Comparison of ENCODE assay signal across 8 cellular contexts in the genomic region with DNA sequence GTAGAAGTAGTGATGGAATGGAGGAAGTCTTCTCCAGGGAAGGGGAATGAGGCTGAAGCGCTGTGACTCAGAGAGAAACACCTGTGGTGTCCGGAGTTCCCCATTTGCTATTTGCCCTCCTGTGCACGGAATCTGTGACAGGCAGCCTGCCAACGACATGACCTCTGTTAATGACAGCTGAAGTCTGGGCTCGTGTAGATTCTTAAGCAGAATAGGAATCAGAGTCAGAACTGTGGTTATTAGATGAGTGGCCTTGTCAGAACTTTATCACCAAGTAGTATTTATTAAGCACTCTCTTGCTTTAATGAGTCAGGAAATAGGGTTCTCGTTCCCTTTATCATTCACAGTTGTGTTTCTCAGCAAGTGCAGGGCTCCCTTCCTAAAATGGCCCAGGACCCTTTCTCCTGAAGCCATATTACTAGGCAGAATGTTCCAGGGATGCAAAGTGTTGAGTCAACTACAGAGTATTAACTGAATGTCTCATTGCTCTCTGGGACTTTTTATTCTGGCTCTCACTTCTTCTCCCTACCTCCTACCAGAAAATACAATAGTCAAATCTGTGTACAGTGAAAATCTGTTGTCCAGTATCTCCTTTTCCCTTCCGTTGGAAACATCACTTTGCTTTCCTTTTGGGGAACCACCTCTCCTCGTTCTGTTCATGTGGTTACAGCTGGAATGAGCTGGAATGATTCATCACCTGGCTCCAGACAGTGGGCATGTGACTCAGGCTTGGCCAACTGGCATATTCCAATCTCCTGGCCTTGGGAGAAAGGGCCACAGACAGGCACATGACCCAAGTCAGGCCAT.
DNase-seq lines count a peak whose midpoint lies in the region; ATAC-seq and TF ChIP-seq lines count a peak whose summit lies in the region.

No MANE protein-coding gene starts in this region.

- peaks cover 4% of the 10 kb centered on the region; the same call in 1 of the 2 replicates for H3K9me3 ChIP-seq in Panc1 (ENCODE audit: control insufficient read depth, insufficient read depth, low read depth, low read length)

- CTCF ChIA-PET in Panc1 (lab: Charles Lee), result no interaction called here

- H3K4me1 ChIP-seq in Panc1 (ENCODE audit: control insufficient read depth, insufficient read depth, low read length), result peaks cover 7% of the 10 kb centered on the region; the same call in 1 of the 2 replicates

- no peaks in the 10 kb centered on the region for H3K27me3 ChIP-seq in Panc1 (ENCODE audit: control insufficient read depth, insufficient read depth, low read length)

- peak overlapping the region; percentile 81 for H3K27ac Mint-ChIP-seq in chondrocyte (ENCODE audit: unreplicated experiment)

- TF ChIP-seq CTCF in Panc1 (IDR thresholded peaks at IDR 0.05) (no peak), chondrocyte (IDR thresholded peaks at IDR 0.05) (no peak)

- ATAC-seq in HG02852 (IDR thresholded peaks at IDR 0.05; ENCODE audit: unreplicated experiment) (peak; percentile 91), Panc1 (peak; percentile 83)

- H3K27me3 Mint-ChIP-seq in chondrocyte (ENCODE audit: low read depth), result no peaks in the 10 kb centered on the region

- no peak overlapping the region for H3K4me3 ChIP-seq in Panc1 (ENCODE audit: low read depth in 2 of 2, low read length in 2 of 2)

- no peak overlapping the region for H3K27ac ChIP-seq in Panc1 (ENCODE audit: low read length)

- H3K9me3 Mint-ChIP-seq in chondrocyte (ENCODE audit: low read depth), result peaks cover 17% of the 10 kb centered on the region

- H3K4me1 Mint-ChIP-seq in chondrocyte (ENCODE audit: low read depth), result peaks cover 21% of the 10 kb centered on the region

- in situ Hi-C loops in Panc1 (cut with HindIII; ENCODE audit: low pct_unique_long_range_greater_than_20kb, low sequenced_read_pairs), result no loop called here

- peak; percentile 10 for DNase-seq in NCI-H2196 (lab: John Stamatoyannopoulos, UW; ENCODE audit: unreplicated experiment)
- DNase-seq in NCI-H2196 treated with DMSO at 0.1 percent for 48 hours (lab: John Stamatoyannopoulos, UW; ENCODE audit: unreplicated experiment), result no peak
- DNase-seq in Panc1 (ENCODE audit: low read depth, low spot score), result no peak
- no peak for DNase-seq in chondrocyte (ENCODE audit: low spot score)
- DNase-seq in renal cortical epithelial cell (ENCODE audit: low read depth), result peak; percentile 96
- DNase-seq in NCI-H524 (lab: John Stamatoyannopoulos, UW), result no peak
- no peak for DNase-seq in cerebellar cortex (ENCODE audit: low spot score)

- no peak overlapping the region for H3K4me3 Mint-ChIP-seq in chondrocyte (ENCODE audit: unreplicated experiment)

- intact Hi-C loops in Panc1 (cut with micrococcal nuclease; ENCODE audit: unreplicated experiment), result loop anchor here (10.0 kb wide), 1 partner anchor 195 kb away; no protein-coding TSS in a partner anchor

- BruUV-seq in Panc1 (replicated peaks; lab: Mats Ljungman, UMichigan), result no TSS peak

- H3K36me3 ChIP-seq in Panc1 (ENCODE audit: control insufficient read depth, insufficient read depth, low read length), result no peaks in the 10 kb centered on the region

- POLR2A ChIA-PET in Panc1 (lab: Charles Lee), result no interaction called here

- H3K36me3 Mint-ChIP-seq in chondrocyte (ENCODE audit: low read depth), result no peaks in the 10 kb centered on the region

Comparison
In these comparisons a context has a peak if more than half of its experiments do, and no peak if none do; other contexts are left out.
1. DNase-seq: peak in NCI-H2196 (single experiment) and renal cortical epithelial cell (single experiment); none in NCI-H2196 treated with DMSO at 0.1 percent for 48 hours (single experiment), Panc1 (single experiment), chondrocyte (single experiment), NCI-H524 (0 of 2) and cerebellar cortex (single experiment).